Comparison of ENCODE assay signal across 2 cellular contexts in the genomic region with DNA sequence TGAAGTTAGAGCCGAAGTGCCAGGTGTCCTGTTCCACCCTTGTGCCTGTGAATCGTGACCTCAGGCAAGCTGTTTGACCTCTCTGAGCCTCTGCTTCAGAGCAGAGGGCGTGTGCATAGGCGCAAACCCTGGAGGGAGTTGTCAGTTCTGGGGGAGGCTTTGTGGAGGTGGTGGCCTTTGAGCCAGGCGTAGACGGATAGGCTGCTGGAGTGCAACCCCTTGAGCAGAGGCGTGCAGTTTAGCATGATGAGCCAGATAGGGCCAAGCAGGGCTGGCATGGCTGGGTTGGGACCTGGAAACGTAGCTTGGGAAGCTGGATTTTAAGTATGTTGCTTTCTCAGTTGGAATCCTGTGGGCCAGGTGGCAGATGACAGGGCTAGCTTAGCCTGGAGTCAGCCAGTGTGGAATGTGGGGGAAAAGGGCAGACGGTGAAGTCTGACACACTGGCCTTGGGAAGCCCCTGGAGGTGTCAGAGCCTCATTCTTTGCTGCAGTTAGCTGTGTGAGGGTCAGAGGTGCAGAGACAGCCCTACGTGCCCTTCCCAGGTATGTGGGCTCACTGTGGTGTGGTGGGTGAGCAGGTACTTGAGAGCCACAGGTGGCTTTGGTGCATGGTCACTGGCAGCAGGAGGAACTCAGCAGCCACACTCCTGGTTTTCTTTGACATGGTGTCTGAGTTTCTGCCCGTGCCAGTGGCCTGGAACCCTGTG.
TF ChIP-seq lines count a peak whose summit lies in the region.

No MANE protein-coding gene starts in this region.

TF ChIP-seq in A549, 52 proteins besides CTCF, POLR2A, EP300 and RAD21 (continued from another document):
- TF ChIP-seq FOSL2 (IDR thresholded peaks at IDR 0.05) (no peak), FOSL2 (CRISPR knock-in tag; IDR thresholded peaks at IDR 0.05) (no peak), CEBPB (IDR thresholded peaks at IDR 0.05) (no peak), CHD2 (IDR thresholded peaks at IDR 0.05; ENCODE audit: low read length, partially characterized antibody) (no peak), ZC3H11A (IDR thresholded peaks at IDR 0.05) (no peak), GATA3 (IDR thresholded peaks at IDR 0.05; ENCODE audit: borderline replicate concordance) (no peak), ZSCAN20 (CRISPR knock-in tag; IDR thresholded peaks at IDR 0.05) (no peak), CBX2 (IDR thresholded peaks at IDR 0.05; ENCODE audit: borderline replicate concordance, low read depth) (no peak)
TF ChIP-seq in A549: peak in this region for 0.

TF ChIP-seq in endothelial cell of umbilical vein, 7 proteins besides CTCF, POLR2A, EP300 and RAD21 (continued from another document):
- TF ChIP-seq MAX (IDR thresholded peaks at IDR 0.05; ENCODE audit: insufficient read depth, insufficient read length): no peak
- TF ChIP-seq JUN (IDR thresholded peaks at IDR 0.05; ENCODE audit: borderline replicate concordance, insufficient read depth, insufficient read length, low read depth): no peak
- TF ChIP-seq GATA2 (IDR thresholded peaks at IDR 0.05; ENCODE audit: insufficient read depth, insufficient read length, low read depth, low read length): no peak
- no peak for TF ChIP-seq FOS (IDR thresholded peaks at IDR 0.05; ENCODE audit: borderline replicate concordance, insufficient read depth, low read length)
- TF ChIP-seq MYC (IDR thresholded peaks at IDR 0.05; ENCODE audit: low read depth, low read length): no peak
- TF ChIP-seq EZH2 (IDR thresholded peaks at IDR 0.05; ENCODE audit: borderline replicate concordance, low read depth, low read length, severe bottlenecking): no peak
